ENCODE assay signal across 8 cellular contexts in the genomic region with DNA sequence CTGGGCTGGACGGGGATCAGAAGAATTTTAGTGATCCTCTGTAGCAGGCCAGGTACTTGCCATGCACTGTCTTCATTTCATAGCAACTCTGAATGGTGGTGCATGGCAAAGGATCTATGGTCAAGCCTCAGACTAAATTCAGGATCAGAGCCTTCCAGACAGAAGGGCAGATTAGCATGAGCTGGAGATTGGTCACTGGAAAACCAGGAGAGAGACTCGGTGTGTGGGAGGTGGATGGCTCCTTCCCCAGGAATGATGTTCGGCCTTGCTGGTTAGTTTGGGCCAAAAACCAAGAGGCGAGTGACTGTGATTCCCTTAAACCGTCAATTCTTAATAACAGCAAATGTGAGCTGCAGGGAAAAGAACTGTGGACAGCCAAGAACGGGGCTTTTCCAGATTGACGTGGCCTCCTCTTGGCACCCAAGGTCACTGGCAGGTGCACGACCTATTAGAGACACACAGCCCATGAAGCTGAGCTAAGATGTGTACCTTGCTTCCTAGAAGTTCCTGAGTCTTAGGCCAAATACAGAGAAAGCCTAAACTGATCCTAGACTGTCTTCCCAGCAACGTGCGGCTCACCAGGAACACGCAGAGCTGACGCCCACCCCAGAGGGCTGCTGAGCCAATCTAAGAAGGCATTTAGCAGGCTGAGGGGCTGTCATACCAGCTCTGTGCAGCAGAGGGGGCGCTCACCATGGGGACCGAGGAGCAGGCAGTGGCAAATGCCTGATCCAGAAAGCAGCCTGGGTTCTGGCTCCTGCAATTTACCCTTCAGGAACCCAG. TPM values are rescaled to one million over a fixed set of nuclear protein-coding genes. Genes with fewer than 3 reads are reported as not detected.
DNase-seq lines count a peak whose midpoint lies in the region; ATAC-seq and TF ChIP-seq lines count a peak whose summit lies in the region.

No MANE protein-coding gene starts in this region.

- WGBS in liver: 49% methylated on average over 14 of the region's 14 CpGs

- TF ChIP-seq CTCF in liver (IDR thresholded peaks at IDR 0.05; ENCODE audit: low read depth, low read length, missing input control): peak; percentile 88

- no peaks in the 10 kb centered on the region for H3K27me3 Mint-ChIP-seq in central memory CD8-positive, alpha-beta T cell

- no peak overlapping the region for H3K4me3 ChIP-seq in liver (ENCODE audit: low read depth in 1 of 3, low read length in 3 of 3)

- H3K9ac ChIP-seq in liver (ENCODE audit: low read depth in 1 of 2, low read length in 2 of 2): no peak overlapping the region

- DNase-seq in NCI-H446 (lab: John Stamatoyannopoulos, UW) (peak; percentile 10 to 56), NCI-H446 treated with DMSO at 0.1 percent for 48 hours (lab: John Stamatoyannopoulos, UW) (no peak), NCI-H2029 (lab: John Stamatoyannopoulos, UW) (peak; percentile 31)
- peak; percentile 75 for DNase-seq in activated CD4-positive, CD25-positive, alpha-beta regulatory T cell treated with anti-CD3 and anti-CD28 coated beads, Interleukin-2, amount 50 U/mL, for 72 hours
- peak; percentile 57 to 58 for DNase-seq in central memory CD8-positive, alpha-beta T cell (ENCODE audit: low spot score in 2 of 2)
- peak; percentile 22 to 73 (median 53) for DNase-seq in stimulated activated CD4-positive, alpha-beta T cell treated with anti-CD3 and anti-CD28 coated beads, TNF-alpha, amount 100 ng/mL, for 1 hour (ENCODE audit: low read depth in 3 of 3, low spot score in 1 of 3)

- H3K4me1 Mint-ChIP-seq in central memory CD8-positive, alpha-beta T cell: no peaks in the 10 kb centered on the region

- peak; percentile 49 for ATAC-seq in central memory CD8-positive, alpha-beta T cell (replicated peaks; ENCODE audit: extremely low read depth, poor library complexity, severe bottlenecking)
- ATAC-seq in HG02884 (IDR thresholded peaks at IDR 0.05; ENCODE audit: unreplicated experiment): no peak

- H3K4me1 ChIP-seq in liver (ENCODE audit: control insufficient read depth in 4 of 4, insufficient read depth in 4 of 4, low read length in 3 of 4): peaks cover 0 to 6% (median 1%) of the 10 kb centered on the region in 4 donors

- no peaks in the 10 kb centered on the region for H3K9me3 Mint-ChIP-seq in central memory CD8-positive, alpha-beta T cell

- no peak overlapping the region for H3K4me3 Mint-ChIP-seq in central memory CD8-positive, alpha-beta T cell

- H3K36me3 ChIP-seq in liver (ENCODE audit: control insufficient read depth in 4 of 4, insufficient read depth in 3 of 4, low read depth in 1 of 4, low read length in 3 of 4): peaks cover 28 to 72% (median 46%) of the 10 kb centered on the region in 4 donors

- no peaks in the 10 kb centered on the region for H3K27me3 ChIP-seq in liver (ENCODE audit: control insufficient read depth in 4 of 4, insufficient read depth in 4 of 4, low read length in 3 of 4)

- peak; percentile 90 to 94 for TF ChIP-seq RAD21 in liver (IDR thresholded peaks at IDR 0.05)

- no peak overlapping the region for H3K27ac ChIP-seq in liver (ENCODE audit: low read depth in 1 of 2, low read length in 2 of 2)

- no peak overlapping the region for H3K27ac Mint-ChIP-seq in central memory CD8-positive, alpha-beta T cell (ENCODE audit: low read depth)

- H3K36me3 Mint-ChIP-seq in central memory CD8-positive, alpha-beta T cell (ENCODE audit: insufficient read depth): peaks cover 3% of the 10 kb centered on the region

- H3K9me3 ChIP-seq in liver (ENCODE audit: control insufficient read depth in 4 of 4, low read length in 3 of 4): no peaks in the 10 kb centered on the region

TF ChIP-seq in liver, 16 proteins besides CTCF, POLR2A, EP300 and RAD21:
- TF ChIP-seq NR2F2 (IDR thresholded peaks at IDR 0.05): no peak
- TF ChIP-seq RXRA (IDR thresholded peaks at IDR 0.05): peak in 1 of 2 donors; percentile 18
- TF ChIP-seq ZBTB33 (IDR thresholded peaks at IDR 0.05): no peak

RNA-seq across cellular contexts. Expression of gene ALDH4A1, which starts 18.5 kb away (rescaled TPM):
- total RNA-seq in liver: 100 to 1,000 TPM; 162 to 287 TPM
- polyA plus RNA-seq in liver: 100 to 1,000 TPM; 201 to 424 TPM

RNA-seq across cellular contexts. Expression of gene TAS1R2, which starts 24.4 kb away (rescaled TPM):
- total RNA-seq in liver: not detected
- not detected for polyA plus RNA-seq in liver
